In genomic region chr14:99191663-99192621, GRCh38 we compare ENCODE assay signal across 8 cellular contexts.
DNase-seq lines count a peak whose midpoint lies in the region; FAIRE-seq and TF ChIP-seq lines count a peak whose summit lies in the region.

No MANE protein-coding gene starts in this region.

- H3K27me3 ChIP-seq in BJ (ENCODE audit: control insufficient read depth, insufficient read depth, low read length) (no peaks in the 10 kb centered on the region), left ventricle myocardium inferior (ENCODE audit: low read depth) (peaks cover 15% of the 10 kb centered on the region), small intestine (ENCODE audit: control insufficient read depth in 2 of 2, insufficient read depth in 2 of 2, low read length in 2 of 2) (no peaks in the 10 kb centered on the region)

- peaks cover 17% of the 10 kb centered on the region for H3K4me1 ChIP-seq in left ventricle myocardium inferior
- H3K4me1 ChIP-seq in small intestine (ENCODE audit: control insufficient read depth in 2 of 2, insufficient read depth in 1 of 2, low read depth in 1 of 2, low read length in 1 of 2), result peaks cover 0 to 6% of the 10 kb centered on the region in 2 donors

- POLR2A ChIA-PET in BJ (lab: Charles Lee), result no interaction called here

- no peak for TF ChIP-seq CTCF in BJ (IDR thresholded peaks at IDR 0.05; ENCODE audit: insufficient read depth, low read depth, low read length)
- TF ChIP-seq CTCF in left ventricle myocardium inferior (IDR thresholded peaks at IDR 0.05; ENCODE audit: borderline replicate concordance), result no peak

- peak overlapping the region; percentile 94 for H3K4me3 Mint-ChIP-seq in activated naive CD8-positive, alpha-beta T cell treated with anti-CD3 and anti-CD28 coated beads for 36 hours

- H3K27ac Mint-ChIP-seq in activated naive CD8-positive, alpha-beta T cell treated with anti-CD3 and anti-CD28 coated beads for 36 hours, result peak overlapping the region; percentile 96

- H3K4me3 ChIP-seq in BJ (ENCODE audit: low read depth, low read length) (peak overlapping the region; percentile 16; the same call in 1 of the 2 replicates), left ventricle myocardium inferior (peak overlapping the region; percentile 61), small intestine (ENCODE audit: low read depth in 1 of 2, low read length in 2 of 2) (peak overlapping the region in 1 of 2 donors; percentile 38)

- no peaks in the 10 kb centered on the region for H3K36me3 ChIP-seq in BJ (ENCODE audit: control insufficient read depth, insufficient read depth, low read length)
- no peaks in the 10 kb centered on the region for H3K36me3 ChIP-seq in left ventricle myocardium inferior
- no peaks in the 10 kb centered on the region for H3K36me3 ChIP-seq in small intestine (ENCODE audit: control insufficient read depth in 2 of 2, insufficient read depth in 2 of 2, low read length in 2 of 2)

- intact Hi-C loops in left ventricle myocardium inferior (cut with micrococcal nuclease), result no loop called here

- WGBS in small intestine, 3 donors, result 43 to 62% (median 44%) methylated on average over 33 to 34 of the region's 34 CpGs

- H3K4me1 Mint-ChIP-seq in activated naive CD8-positive, alpha-beta T cell treated with anti-CD3 and anti-CD28 coated beads for 36 hours, result peaks cover 86% of the 10 kb centered on the region

- DNase-seq in BJ (ENCODE audit: low read depth) (peak; percentile 2), MV-4-11 (lab: John Stamatoyannopoulos, UW) (peak; percentile 7), left ventricle myocardium inferior (peak; percentile 62), small intestine (peak; percentile 33), NCI-H774 (lab: John Stamatoyannopoulos, UW) (no peak), CD1c-positive myeloid dendritic cell (ENCODE audit: extremely low spot score) (no peak), epidermal melanocyte (ENCODE audit: insufficient read length, low spot score) (no peak)
- no peak for DNase-seq in activated naive CD8-positive, alpha-beta T cell treated with anti-CD3 and anti-CD28 coated beads for 36 hours

- H3K27me3 Mint-ChIP-seq in activated naive CD8-positive, alpha-beta T cell treated with anti-CD3 and anti-CD28 coated beads for 36 hours, result no peaks in the 10 kb centered on the region

- H3K36me3 Mint-ChIP-seq in activated naive CD8-positive, alpha-beta T cell treated with anti-CD3 and anti-CD28 coated beads for 36 hours, result peaks cover 26% of the 10 kb centered on the region

- H3K9me3 ChIP-seq in left ventricle myocardium inferior (replicated peaks) (no peaks in the 10 kb centered on the region), small intestine (ENCODE audit: control insufficient read depth, low read depth) (no peaks in the 10 kb centered on the region)

- FAIRE-seq in small intestine (lab: Jason Lieb, UNC), result no peak

- H3K27ac ChIP-seq in left ventricle myocardium inferior (replicated peaks) (peak overlapping the region; percentile 38), small intestine (ENCODE audit: low read depth in 1 of 2, low read length in 1 of 2) (peak overlapping the region; percentile 15 to 24)

- CTCF ChIA-PET in BJ (lab: Yijun Ruan, JAX), result interaction anchor here (1.0 kb wide), 1 partner anchor 13 kb away, joined by 3 read pairs; no protein-coding TSS in a partner anchor

- H3K9me3 Mint-ChIP-seq in activated naive CD8-positive, alpha-beta T cell treated with anti-CD3 and anti-CD28 coated beads for 36 hours, result no peaks in the 10 kb centered on the region

Comparison
In these comparisons a context has a peak if more than half of its experiments do, and no peak if none do; other contexts are left out.
1. DNase-seq: peak in BJ (single experiment), MV-4-11 (single experiment), left ventricle myocardium inferior (single experiment) and small intestine (single experiment); none in activated naive CD8-positive, alpha-beta T cell treated with anti-CD3 and anti-CD28 coated beads for 36 hours (single experiment), NCI-H774 (single experiment), CD1c-positive myeloid dendritic cell (single experiment) and epidermal melanocyte (single experiment).